Comparison of ENCODE assay signal across 23 cellular contexts in the genomic region with DNA sequence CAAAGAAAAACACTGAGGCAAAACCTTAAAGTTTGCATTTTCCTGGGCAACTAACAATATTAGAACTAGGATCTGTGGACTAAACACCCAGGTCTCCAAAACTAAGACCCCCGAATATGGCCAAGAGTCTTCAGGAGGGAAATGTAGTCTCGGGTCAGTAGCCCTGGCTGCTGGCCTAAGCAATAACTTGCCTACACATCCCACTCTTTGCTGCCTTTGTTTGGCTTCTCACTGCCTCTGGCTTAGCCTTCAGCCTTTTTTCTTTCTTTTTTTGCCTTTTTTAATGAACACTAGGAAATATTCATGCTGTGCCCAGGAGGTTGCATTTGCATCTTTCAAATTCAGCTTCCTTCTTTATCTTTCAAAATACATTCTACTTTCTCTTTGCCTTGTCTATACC.
DNase-seq lines count a peak whose midpoint lies in the region; TF ChIP-seq lines count a peak whose summit lies in the region.
"Had no signal": no experiment of that assay in that cellular context is flagged by ENCODE, and none has a peak within 500 bp of the region (broad histone marks: within the 10 kb centered on the region; RNA-seq: fewer than 3 reads in every experiment).

No MANE protein-coding gene starts in this region.

- H3K9ac ChIP-seq in fibroblast of lung (ENCODE audit: insufficient read depth, low read length), result no peak overlapping the region

- no peaks in the 10 kb centered on the region for H3K79me2 ChIP-seq in fibroblast of lung (ENCODE audit: control insufficient read depth, insufficient read depth, low read length)

- H2AFZ ChIP-seq in fibroblast of lung (ENCODE audit: low read length), result peak overlapping the region; percentile 96

- peak overlapping the region; percentile 87 for H3K4me2 ChIP-seq in fibroblast of lung (ENCODE audit: extremely low read depth, insufficient read depth, low read length)

- H3K27me3 Mint-ChIP-seq in nephron progenitor cell (ENCODE audit: low read depth, poor library complexity) (no peaks in the 10 kb centered on the region), osteocyte (ENCODE audit: unreplicated experiment) (peaks cover 23% of the 10 kb centered on the region), Caco-2 (ENCODE audit: insufficient read depth, unreplicated experiment) (no peaks in the 10 kb centered on the region)
- H3K27me3 Mint-ChIP-seq: activated naive CD8-positive, alpha-beta T cell treated with anti-CD3 and anti-CD28 coated beads, Interleukin-2, amount 50 U/mL, for 24 hours had no signal

- H3K36me3 Mint-ChIP-seq in nephron progenitor cell (ENCODE audit: low read depth) (no peaks in the 10 kb centered on the region), osteocyte (ENCODE audit: unreplicated experiment) (no peaks in the 10 kb centered on the region), Caco-2 (ENCODE audit: insufficient read depth, unreplicated experiment) (no peaks in the 10 kb centered on the region)
- H3K36me3 Mint-ChIP-seq: CD14-positive monocyte had no signal

- H3K9me3 ChIP-seq in fibroblast of lung (ENCODE audit: control insufficient read depth, insufficient read depth, low read depth, low read length) (no peaks in the 10 kb centered on the region), Caco-2 (no peaks in the 10 kb centered on the region)
- H3K9me3 ChIP-seq: MG63, mucosa of descending colon had no signal

- CTCF ChIA-PET in Caco-2 (lab: Charles Lee) (no interaction called here), RWPE1 (lab: Yijun Ruan, JAX) (interaction anchor here (0.7 kb wide), 1 partner anchor 26 kb away, joined by 6 read pairs; no protein-coding TSS in a partner anchor)

- no peak overlapping the region for H3K27ac ChIP-seq in fibroblast of lung (ENCODE audit: insufficient read depth, low read length)
- H3K27ac ChIP-seq in RWPE1, result no peak overlapping the region
- H3K27ac ChIP-seq: brain microvascular endothelial cell had no signal

- peak; percentile 6 for DNase-seq in H7
- peak; percentile 42 for DNase-seq in OCI-M1 (lab: John Stamatoyannopoulos, UW)
- DNase-seq in fibroblast of lung (ENCODE audit: low read depth in 2 of 2), result no peak
- DNase-seq in nephron progenitor cell, result no peak
- DNase-seq in NCI-H187 treated with DMSO at 0.1 percent for 48 hours (lab: John Stamatoyannopoulos, UW), result no peak
- no peak for DNase-seq in osteocyte (ENCODE audit: extremely low spot score, unreplicated experiment)
- DNase-seq in Caco-2, result no peak
- DNase-seq in RWPE1 (ENCODE audit: low spot score), result no peak
- DNase-seq: activated CD4-positive, alpha-beta T cell treated with anti-CD3 and anti-CD28 coated beads, Interleukin-2, amount 50 U/mL, for 48 hours; activated CD4-positive, CD25-positive, alpha-beta regulatory T cell; activated effector memory CD4-positive, alpha-beta T cell treated with anti-CD3 and anti-CD28 coated beads, Interleukin-2, amount 50 U/mL, for 16 hours; activated naive CD8-positive, alpha-beta T cell treated with anti-CD3 and anti-CD28 coated beads, Interleukin-2, amount 50 U/mL, for 24 hours; brain microvascular endothelial cell; HFFc6; MG63; mucosa of descending colon; NCI-H1436; NCI-H510A treated with DMSO at 0.1 percent for 48 hours; RPMI8226; stimulated activated CD4-positive, alpha-beta T cell treated with anti-CD3 and anti-CD28 coated beads, Interleukin-2, amount 100 ng/mL, for 48 hours; stimulated activated naive CD8-positive, alpha-beta T cell treated with anti-CD3 and anti-CD28 coated beads, Interleukin-15, Interleukin-2, amounts not matched to agents 100 U/mL and 50 U/mL, for 24 hours; T-helper 9 cell had no signal

- POLR2A ChIA-PET in Caco-2 (lab: Charles Lee), result no interaction called here
- POLR2A ChIA-PET in RWPE1 (lab: Yijun Ruan, JAX; ENCODE audit: low non-redundant PET), result no interaction called here

- H3K27ac Mint-ChIP-seq in nephron progenitor cell (peak overlapping the region; percentile 82), osteocyte (ENCODE audit: unreplicated experiment) (no peak overlapping the region), Caco-2 (ENCODE audit: unreplicated experiment) (no peak overlapping the region)
- H3K27ac Mint-ChIP-seq: activated naive CD8-positive, alpha-beta T cell treated with anti-CD3 and anti-CD28 coated beads, Interleukin-2, amount 50 U/mL, for 24 hours; CD14-positive monocyte; HFFc6 had no signal

- H3K4me3 ChIP-seq in H7 (ENCODE audit: insufficient read depth, low read depth, low read length) (no peak overlapping the region), fibroblast of lung (replicated peaks in 1 of 4; ENCODE audit: control extremely low read depth in 1 of 4, insufficient read depth in 1 of 4, low read depth in 3 of 4, low read length in 4 of 4) (peak overlapping the region in 1 of 4 experiments; percentile 9), Caco-2 (ENCODE audit: low read depth, low read length) (no peak overlapping the region)
- H3K4me3 ChIP-seq: MG63, mucosa of descending colon had no signal

- BruUV-seq in Caco-2 (replicated peaks; lab: Mats Ljungman, UMichigan), result no TSS peak

- H3K4me1 ChIP-seq in fibroblast of lung (ENCODE audit: control insufficient read depth, extremely low read depth, insufficient read depth, low read length) (peaks cover 2% of the 10 kb centered on the region), Caco-2 (peaks cover 12% of the 10 kb centered on the region)

- H3K9me3 Mint-ChIP-seq in nephron progenitor cell (no peaks in the 10 kb centered on the region), osteocyte (ENCODE audit: unreplicated experiment) (no peaks in the 10 kb centered on the region), Caco-2 (ENCODE audit: unreplicated experiment) (no peaks in the 10 kb centered on the region)
- H3K9me3 Mint-ChIP-seq: activated naive CD8-positive, alpha-beta T cell treated with anti-CD3 and anti-CD28 coated beads, Interleukin-2, amount 50 U/mL, for 24 hours had no signal

- H4K20me1 ChIP-seq in fibroblast of lung (ENCODE audit: control insufficient read depth, extremely low read depth, insufficient read depth, low read length), result no peaks in the 10 kb centered on the region

- H3K36me3 ChIP-seq in H7 (replicated peaks; ENCODE audit: control insufficient read depth, insufficient read depth, low read length), result no peaks in the 10 kb centered on the region
- no peaks in the 10 kb centered on the region for H3K36me3 ChIP-seq in fibroblast of lung (ENCODE audit: control insufficient read depth, insufficient read depth, low read length)
- no peaks in the 10 kb centered on the region for H3K36me3 ChIP-seq in Caco-2 (ENCODE audit: control insufficient read depth, insufficient read depth, low read length)
- H3K36me3 ChIP-seq: brain microvascular endothelial cell, MG63 had no signal

- H3K4me3 Mint-ChIP-seq in nephron progenitor cell, result no peak overlapping the region
- no peak overlapping the region for H3K4me3 Mint-ChIP-seq in osteocyte (ENCODE audit: unreplicated experiment)
- H3K4me3 Mint-ChIP-seq in Caco-2 (ENCODE audit: unreplicated experiment), result no peak overlapping the region
- H3K4me3 Mint-ChIP-seq: activated naive CD8-positive, alpha-beta T cell treated with anti-CD3 and anti-CD28 coated beads, Interleukin-2, amount 50 U/mL, for 24 hours; CD14-positive monocyte had no signal

- H3K4me1 Mint-ChIP-seq in nephron progenitor cell, result peaks cover 9% of the 10 kb centered on the region
- H3K4me1 Mint-ChIP-seq in osteocyte (ENCODE audit: unreplicated experiment), result peaks cover 32% of the 10 kb centered on the region
- peaks cover 14% of the 10 kb centered on the region for H3K4me1 Mint-ChIP-seq in Caco-2 (ENCODE audit: low read depth, unreplicated experiment)
- H3K4me1 Mint-ChIP-seq: activated naive CD8-positive, alpha-beta T cell treated with anti-CD3 and anti-CD28 coated beads, Interleukin-2, amount 50 U/mL, for 24 hours; CD14-positive monocyte had no signal

- H3K27me3 ChIP-seq in H7 (ENCODE audit: control insufficient read depth, insufficient read depth, low read length) (no peaks in the 10 kb centered on the region), fibroblast of lung (ENCODE audit: control insufficient read depth, insufficient read depth, low read length) (no peaks in the 10 kb centered on the region), Caco-2 (replicated peaks; ENCODE audit: control insufficient read depth, insufficient read depth, low read length) (no peaks in the 10 kb centered on the region)
- H3K27me3 ChIP-seq: brain microvascular endothelial cell, MG63 had no signal

- intact Hi-C loops in Caco-2 (cut with micrococcal nuclease; ENCODE audit: unreplicated experiment), result no loop called here

- TF ChIP-seq CTCF in fibroblast of lung (conservative IDR thresholded peaks at IDR 0.05 in 1 of 2, IDR thresholded peaks at IDR 0.05 in 1 of 2; ENCODE audit: low read depth in 1 of 2, low read length in 2 of 2) (no peak), nephron progenitor cell (IDR thresholded peaks at IDR 0.05) (no peak), osteocyte (IDR thresholded peaks at IDR 0.05) (no peak), Caco-2 (IDR thresholded peaks at IDR 0.05; ENCODE audit: insufficient read depth in 1 of 2, low read depth in 1 of 2, low read length in 1 of 2, severe bottlenecking in 1 of 2, unreplicated experiment in 1 of 2) (no peak), RWPE1 (conservative IDR thresholded peaks at IDR 0.05; ENCODE audit: low read depth) (no peak)

Comparison
In these comparisons a context has a peak if more than half of its experiments do, and no peak if none do; other contexts are left out.
1. DNase-seq: peak in H7 (single experiment) and OCI-M1 (single experiment); none in fibroblast of lung (0 of 2), nephron progenitor cell (single experiment), NCI-H187 treated with DMSO at 0.1 percent for 48 hours (single experiment), osteocyte (single experiment), Caco-2 (0 of 2) and RWPE1 (single experiment).